Comparison of ENCODE assay signal across 1 cellular context in genomic region chr19:41263042-41263849, GRCh38.
TF ChIP-seq lines count a peak whose summit lies in the region.

No MANE protein-coding gene starts in this region.

TF ChIP-seq in K562, 482 proteins besides CTCF, POLR2A, EP300 and RAD21 (continues in another document):
- TF ChIP-seq GTF3C2 (IDR thresholded peaks at IDR 0.05; ENCODE audit: borderline replicate concordance, extremely low read depth, insufficient read length) (no peak), ASH1L (IDR thresholded peaks at IDR 0.05; ENCODE audit: borderline replicate concordance, low read depth, partially characterized antibody) (no peak), POLR2B (IDR thresholded peaks at IDR 0.05; ENCODE audit: low read depth, partially characterized antibody) (peak; percentile 88), GATA2 (CRISPR knock-in tag; IDR thresholded peaks at IDR 0.05) (no peak), ZNF444 (CRISPR knock-in tag; IDR thresholded peaks at IDR 0.05) (no peak), NKRF (IDR thresholded peaks at IDR 0.05; ENCODE audit: borderline replicate concordance) (no peak), ZNF384 (IDR thresholded peaks at IDR 0.05; ENCODE audit: low read depth, low read length) (peak; percentile 80), FIP1L1 (IDR thresholded peaks at IDR 0.05; ENCODE audit: low read depth, low read length, poor library complexity, severe bottlenecking) (no peak), ZFP91 (CRISPR knock-in tag; IDR thresholded peaks at IDR 0.05) (no peak), POLR2H (tag; IDR thresholded peaks at IDR 0.05; ENCODE audit: low read depth) (peak; percentile 91), TBL1XR1 (IDR thresholded peaks at IDR 0.05; ENCODE audit: low read length in 2 of 2) (no peak), HLTF (IDR thresholded peaks at IDR 0.05) (no peak), MEF2A (IDR thresholded peaks at IDR 0.05; ENCODE audit: control insufficient read depth, low read depth, low read length) (no peak), ZNF395 (CRISPR knock-in tag; IDR thresholded peaks at IDR 0.05) (no peak), PYGO2 (tag; IDR thresholded peaks at IDR 0.05) (no peak), TEAD4 (IDR thresholded peaks at IDR 0.05; ENCODE audit: low read length) (peak; percentile 45), TEAD4 (CRISPR knock-in tag; IDR thresholded peaks at IDR 0.05; ENCODE audit: borderline replicate concordance) (no peak), PHF21A (IDR thresholded peaks at IDR 0.05; ENCODE audit: borderline replicate concordance, low read depth) (0 out of 2 replicates have a peak, but pooled peaks have one; percentile 38), TAF1 (IDR thresholded peaks at IDR 0.05; ENCODE audit: control insufficient read depth, extremely low read depth, insufficient read depth, low read length, severe bottlenecking) (peak; percentile 68), CSDE1 (IDR thresholded peaks at IDR 0.05) (no peak), EP400 (IDR thresholded peaks at IDR 0.05) (no peak), POLR3A (IDR thresholded peaks at IDR 0.05; ENCODE audit: borderline replicate concordance, extremely low read depth, insufficient read depth, insufficient read length) (no peak), ZSCAN32 (CRISPR knock-in tag; IDR thresholded peaks at IDR 0.05) (no peak), SNAPC5 (CRISPR knock-in tag; IDR thresholded peaks at IDR 0.05) (no peak), NONO (IDR thresholded peaks at IDR 0.05; ENCODE audit: low read depth in 2 of 2, low read length in 1 of 2) (peak in 1 of 2 experiments; percentile 82; a peak in 2 of 4 replicates), RBM22 (IDR thresholded peaks at IDR 0.05; ENCODE audit: low read depth, low read length, poor library complexity, severe bottlenecking) (no peak), PTTG1 (tag; IDR thresholded peaks at IDR 0.05; ENCODE audit: low read depth) (no peak), SMC3 (conservative IDR thresholded peaks at IDR 0.05; ENCODE audit: insufficient read depth, low read depth, low read length) (no peak), ZFPM2 (CRISPR knock-in tag; IDR thresholded peaks at IDR 0.05) (no peak), ZNF764 (CRISPR knock-in tag; IDR thresholded peaks at IDR 0.05; ENCODE audit: low read depth) (no peak), NELFE (IDR thresholded peaks at IDR 0.05; ENCODE audit: insufficient read depth, insufficient read length) (no peak), FOXK1 (CRISPR knock-in tag; IDR thresholded peaks at IDR 0.05; ENCODE audit: borderline replicate concordance) (no peak), TARDBP (IDR thresholded peaks at IDR 0.05) (no peak; the same call in 1 of the 2 replicates), SNRNP70 (optimal IDR thresholded peaks at IDR 0.05; ENCODE audit: low read depth, low read length) (no peak), HSF4 (CRISPR knock-in tag; IDR thresholded peaks at IDR 0.05; ENCODE audit: borderline replicate concordance) (no peak), HEY1 (CRISPR knock-in tag; IDR thresholded peaks at IDR 0.05; ENCODE audit: borderline replicate concordance) (no peak), CEBPG (CRISPR knock-in tag; IDR thresholded peaks at IDR 0.05) (no peak), CEBPG (tag; conservative IDR thresholded peaks at IDR 0.05 in 1 of 2, IDR thresholded peaks at IDR 0.05 in 1 of 2) (no peak)
- TF ChIP-seq, protein P1, sequence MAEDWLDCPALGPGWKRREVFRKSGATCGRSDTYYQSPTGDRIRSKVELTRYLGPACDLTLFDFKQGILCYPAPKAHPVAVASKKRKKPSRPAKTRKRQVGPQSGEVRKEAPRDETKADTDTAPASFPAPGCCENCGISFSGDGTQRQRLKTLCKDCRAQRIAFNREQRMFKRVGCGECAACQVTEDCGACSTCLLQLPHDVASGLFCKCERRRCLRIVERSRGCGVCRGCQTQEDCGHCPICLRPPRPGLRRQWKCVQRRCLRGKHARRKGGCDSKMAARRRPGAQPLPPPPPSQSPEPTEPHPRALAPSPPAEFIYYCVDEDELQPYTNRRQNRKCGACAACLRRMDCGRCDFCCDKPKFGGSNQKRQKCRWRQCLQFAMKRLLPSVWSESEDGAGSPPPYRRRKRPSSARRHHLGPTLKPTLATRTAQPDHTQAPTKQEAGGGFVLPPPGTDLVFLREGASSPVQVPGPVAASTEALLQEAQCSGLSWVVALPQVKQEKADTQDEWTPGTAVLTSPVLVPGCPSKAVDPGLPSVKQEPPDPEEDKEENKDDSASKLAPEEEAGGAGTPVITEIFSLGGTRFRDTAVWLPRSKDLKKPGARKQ (CRISPR knock-in tag; IDR thresholded peaks at IDR 0.05): no peak
- TF ChIP-seq, protein P2, sequence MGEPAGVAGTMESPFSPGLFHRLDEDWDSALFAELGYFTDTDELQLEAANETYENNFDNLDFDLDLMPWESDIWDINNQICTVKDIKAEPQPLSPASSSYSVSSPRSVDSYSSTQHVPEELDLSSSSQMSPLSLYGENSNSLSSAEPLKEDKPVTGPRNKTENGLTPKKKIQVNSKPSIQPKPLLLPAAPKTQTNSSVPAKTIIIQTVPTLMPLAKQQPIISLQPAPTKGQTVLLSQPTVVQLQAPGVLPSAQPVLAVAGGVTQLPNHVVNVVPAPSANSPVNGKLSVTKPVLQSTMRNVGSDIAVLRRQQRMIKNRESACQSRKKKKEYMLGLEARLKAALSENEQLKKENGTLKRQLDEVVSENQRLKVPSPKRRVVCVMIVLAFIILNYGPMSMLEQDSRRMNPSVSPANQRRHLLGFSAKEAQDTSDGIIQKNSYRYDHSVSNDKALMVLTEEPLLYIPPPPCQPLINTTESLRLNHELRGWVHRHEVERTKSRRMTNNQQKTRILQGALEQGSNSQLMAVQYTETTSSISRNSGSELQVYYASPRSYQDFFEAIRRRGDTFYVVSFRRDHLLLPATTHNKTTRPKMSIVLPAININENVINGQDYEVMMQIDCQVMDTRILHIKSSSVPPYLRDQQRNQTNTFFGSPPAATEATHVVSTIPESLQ (CRISPR knock-in tag; IDR thresholded peaks at IDR 0.05): peak; percentile 80; the same call in 1 of the 2 replicates
- TF ChIP-seq, protein P3, sequence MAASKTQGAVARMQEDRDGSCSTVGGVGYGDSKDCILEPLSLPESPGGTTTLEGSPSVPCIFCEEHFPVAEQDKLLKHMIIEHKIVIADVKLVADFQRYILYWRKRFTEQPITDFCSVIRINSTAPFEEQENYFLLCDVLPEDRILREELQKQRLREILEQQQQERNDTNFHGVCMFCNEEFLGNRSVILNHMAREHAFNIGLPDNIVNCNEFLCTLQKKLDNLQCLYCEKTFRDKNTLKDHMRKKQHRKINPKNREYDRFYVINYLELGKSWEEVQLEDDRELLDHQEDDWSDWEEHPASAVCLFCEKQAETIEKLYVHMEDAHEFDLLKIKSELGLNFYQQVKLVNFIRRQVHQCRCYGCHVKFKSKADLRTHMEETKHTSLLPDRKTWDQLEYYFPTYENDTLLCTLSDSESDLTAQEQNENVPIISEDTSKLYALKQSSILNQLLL (CRISPR knock-in tag; IDR thresholded peaks at IDR 0.05; ENCODE audit: borderline replicate concordance): no peak
- TF ChIP-seq, protein P4, sequence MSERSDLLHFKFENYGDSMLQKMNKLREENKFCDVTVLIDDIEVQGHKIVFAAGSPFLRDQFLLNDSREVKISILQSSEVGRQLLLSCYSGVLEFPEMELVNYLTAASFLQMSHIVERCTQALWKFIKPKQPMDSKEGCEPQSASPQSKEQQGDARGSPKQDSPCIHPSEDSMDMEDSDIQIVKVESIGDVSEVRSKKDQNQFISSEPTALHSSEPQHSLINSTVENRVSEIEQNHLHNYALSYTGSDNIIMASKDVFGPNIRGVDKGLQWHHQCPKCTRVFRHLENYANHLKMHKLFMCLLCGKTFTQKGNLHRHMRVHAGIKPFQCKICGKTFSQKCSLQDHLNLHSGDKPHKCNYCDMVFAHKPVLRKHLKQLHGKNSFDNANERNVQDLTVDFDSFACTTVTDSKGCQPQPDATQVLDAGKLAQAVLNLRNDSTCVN (CRISPR knock-in tag; IDR thresholded peaks at IDR 0.05): no peak
- TF ChIP-seq, protein P5, sequence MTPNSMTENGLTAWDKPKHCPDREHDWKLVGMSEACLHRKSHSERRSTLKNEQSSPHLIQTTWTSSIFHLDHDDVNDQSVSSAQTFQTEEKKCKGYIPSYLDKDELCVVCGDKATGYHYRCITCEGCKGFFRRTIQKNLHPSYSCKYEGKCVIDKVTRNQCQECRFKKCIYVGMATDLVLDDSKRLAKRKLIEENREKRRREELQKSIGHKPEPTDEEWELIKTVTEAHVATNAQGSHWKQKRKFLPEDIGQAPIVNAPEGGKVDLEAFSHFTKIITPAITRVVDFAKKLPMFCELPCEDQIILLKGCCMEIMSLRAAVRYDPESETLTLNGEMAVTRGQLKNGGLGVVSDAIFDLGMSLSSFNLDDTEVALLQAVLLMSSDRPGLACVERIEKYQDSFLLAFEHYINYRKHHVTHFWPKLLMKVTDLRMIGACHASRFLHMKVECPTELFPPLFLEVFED (CRISPR knock-in tag; conservative IDR thresholded peaks at IDR 0.05): 0 out of 2 replicates have a peak, but pooled peaks have one; percentile 33
- TF ChIP-seq, protein P6, sequence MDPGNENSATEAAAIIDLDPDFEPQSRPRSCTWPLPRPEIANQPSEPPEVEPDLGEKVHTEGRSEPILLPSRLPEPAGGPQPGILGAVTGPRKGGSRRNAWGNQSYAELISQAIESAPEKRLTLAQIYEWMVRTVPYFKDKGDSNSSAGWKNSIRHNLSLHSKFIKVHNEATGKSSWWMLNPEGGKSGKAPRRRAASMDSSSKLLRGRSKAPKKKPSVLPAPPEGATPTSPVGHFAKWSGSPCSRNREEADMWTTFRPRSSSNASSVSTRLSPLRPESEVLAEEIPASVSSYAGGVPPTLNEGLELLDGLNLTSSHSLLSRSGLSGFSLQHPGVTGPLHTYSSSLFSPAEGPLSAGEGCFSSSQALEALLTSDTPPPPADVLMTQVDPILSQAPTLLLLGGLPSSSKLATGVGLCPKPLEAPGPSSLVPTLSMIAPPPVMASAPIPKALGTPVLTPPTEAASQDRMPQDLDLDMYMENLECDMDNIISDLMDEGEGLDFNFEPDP (CRISPR knock-in tag; IDR thresholded peaks at IDR 0.05): no peak
